ENCODE assay signal across 1 cellular context in the genomic region with DNA sequence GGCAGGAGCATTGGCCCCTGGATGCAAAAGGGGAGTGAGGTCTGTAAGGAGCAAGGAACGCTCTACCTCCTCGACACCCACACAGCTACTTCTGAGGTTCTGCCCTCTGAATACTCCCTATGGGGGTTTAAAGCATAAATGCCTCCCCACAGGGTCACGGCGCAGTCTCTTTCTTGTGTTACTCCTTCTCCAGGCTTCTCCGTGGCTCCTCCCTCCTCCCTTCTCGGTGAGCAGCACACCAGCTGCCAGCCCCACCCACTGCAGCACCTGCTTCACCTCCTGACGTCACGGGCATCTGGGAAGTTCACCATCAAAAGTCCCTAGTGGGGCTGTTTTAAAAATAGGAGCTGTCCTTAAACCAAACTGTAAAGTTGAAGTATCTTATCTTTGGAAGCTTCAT.
TF ChIP-seq lines count a peak whose summit lies in the region.

No MANE protein-coding gene starts in this region.

TF ChIP-seq in K562, 482 proteins besides CTCF, POLR2A, EP300 and RAD21 (continued from another document):
- TF ChIP-seq, protein P1, sequence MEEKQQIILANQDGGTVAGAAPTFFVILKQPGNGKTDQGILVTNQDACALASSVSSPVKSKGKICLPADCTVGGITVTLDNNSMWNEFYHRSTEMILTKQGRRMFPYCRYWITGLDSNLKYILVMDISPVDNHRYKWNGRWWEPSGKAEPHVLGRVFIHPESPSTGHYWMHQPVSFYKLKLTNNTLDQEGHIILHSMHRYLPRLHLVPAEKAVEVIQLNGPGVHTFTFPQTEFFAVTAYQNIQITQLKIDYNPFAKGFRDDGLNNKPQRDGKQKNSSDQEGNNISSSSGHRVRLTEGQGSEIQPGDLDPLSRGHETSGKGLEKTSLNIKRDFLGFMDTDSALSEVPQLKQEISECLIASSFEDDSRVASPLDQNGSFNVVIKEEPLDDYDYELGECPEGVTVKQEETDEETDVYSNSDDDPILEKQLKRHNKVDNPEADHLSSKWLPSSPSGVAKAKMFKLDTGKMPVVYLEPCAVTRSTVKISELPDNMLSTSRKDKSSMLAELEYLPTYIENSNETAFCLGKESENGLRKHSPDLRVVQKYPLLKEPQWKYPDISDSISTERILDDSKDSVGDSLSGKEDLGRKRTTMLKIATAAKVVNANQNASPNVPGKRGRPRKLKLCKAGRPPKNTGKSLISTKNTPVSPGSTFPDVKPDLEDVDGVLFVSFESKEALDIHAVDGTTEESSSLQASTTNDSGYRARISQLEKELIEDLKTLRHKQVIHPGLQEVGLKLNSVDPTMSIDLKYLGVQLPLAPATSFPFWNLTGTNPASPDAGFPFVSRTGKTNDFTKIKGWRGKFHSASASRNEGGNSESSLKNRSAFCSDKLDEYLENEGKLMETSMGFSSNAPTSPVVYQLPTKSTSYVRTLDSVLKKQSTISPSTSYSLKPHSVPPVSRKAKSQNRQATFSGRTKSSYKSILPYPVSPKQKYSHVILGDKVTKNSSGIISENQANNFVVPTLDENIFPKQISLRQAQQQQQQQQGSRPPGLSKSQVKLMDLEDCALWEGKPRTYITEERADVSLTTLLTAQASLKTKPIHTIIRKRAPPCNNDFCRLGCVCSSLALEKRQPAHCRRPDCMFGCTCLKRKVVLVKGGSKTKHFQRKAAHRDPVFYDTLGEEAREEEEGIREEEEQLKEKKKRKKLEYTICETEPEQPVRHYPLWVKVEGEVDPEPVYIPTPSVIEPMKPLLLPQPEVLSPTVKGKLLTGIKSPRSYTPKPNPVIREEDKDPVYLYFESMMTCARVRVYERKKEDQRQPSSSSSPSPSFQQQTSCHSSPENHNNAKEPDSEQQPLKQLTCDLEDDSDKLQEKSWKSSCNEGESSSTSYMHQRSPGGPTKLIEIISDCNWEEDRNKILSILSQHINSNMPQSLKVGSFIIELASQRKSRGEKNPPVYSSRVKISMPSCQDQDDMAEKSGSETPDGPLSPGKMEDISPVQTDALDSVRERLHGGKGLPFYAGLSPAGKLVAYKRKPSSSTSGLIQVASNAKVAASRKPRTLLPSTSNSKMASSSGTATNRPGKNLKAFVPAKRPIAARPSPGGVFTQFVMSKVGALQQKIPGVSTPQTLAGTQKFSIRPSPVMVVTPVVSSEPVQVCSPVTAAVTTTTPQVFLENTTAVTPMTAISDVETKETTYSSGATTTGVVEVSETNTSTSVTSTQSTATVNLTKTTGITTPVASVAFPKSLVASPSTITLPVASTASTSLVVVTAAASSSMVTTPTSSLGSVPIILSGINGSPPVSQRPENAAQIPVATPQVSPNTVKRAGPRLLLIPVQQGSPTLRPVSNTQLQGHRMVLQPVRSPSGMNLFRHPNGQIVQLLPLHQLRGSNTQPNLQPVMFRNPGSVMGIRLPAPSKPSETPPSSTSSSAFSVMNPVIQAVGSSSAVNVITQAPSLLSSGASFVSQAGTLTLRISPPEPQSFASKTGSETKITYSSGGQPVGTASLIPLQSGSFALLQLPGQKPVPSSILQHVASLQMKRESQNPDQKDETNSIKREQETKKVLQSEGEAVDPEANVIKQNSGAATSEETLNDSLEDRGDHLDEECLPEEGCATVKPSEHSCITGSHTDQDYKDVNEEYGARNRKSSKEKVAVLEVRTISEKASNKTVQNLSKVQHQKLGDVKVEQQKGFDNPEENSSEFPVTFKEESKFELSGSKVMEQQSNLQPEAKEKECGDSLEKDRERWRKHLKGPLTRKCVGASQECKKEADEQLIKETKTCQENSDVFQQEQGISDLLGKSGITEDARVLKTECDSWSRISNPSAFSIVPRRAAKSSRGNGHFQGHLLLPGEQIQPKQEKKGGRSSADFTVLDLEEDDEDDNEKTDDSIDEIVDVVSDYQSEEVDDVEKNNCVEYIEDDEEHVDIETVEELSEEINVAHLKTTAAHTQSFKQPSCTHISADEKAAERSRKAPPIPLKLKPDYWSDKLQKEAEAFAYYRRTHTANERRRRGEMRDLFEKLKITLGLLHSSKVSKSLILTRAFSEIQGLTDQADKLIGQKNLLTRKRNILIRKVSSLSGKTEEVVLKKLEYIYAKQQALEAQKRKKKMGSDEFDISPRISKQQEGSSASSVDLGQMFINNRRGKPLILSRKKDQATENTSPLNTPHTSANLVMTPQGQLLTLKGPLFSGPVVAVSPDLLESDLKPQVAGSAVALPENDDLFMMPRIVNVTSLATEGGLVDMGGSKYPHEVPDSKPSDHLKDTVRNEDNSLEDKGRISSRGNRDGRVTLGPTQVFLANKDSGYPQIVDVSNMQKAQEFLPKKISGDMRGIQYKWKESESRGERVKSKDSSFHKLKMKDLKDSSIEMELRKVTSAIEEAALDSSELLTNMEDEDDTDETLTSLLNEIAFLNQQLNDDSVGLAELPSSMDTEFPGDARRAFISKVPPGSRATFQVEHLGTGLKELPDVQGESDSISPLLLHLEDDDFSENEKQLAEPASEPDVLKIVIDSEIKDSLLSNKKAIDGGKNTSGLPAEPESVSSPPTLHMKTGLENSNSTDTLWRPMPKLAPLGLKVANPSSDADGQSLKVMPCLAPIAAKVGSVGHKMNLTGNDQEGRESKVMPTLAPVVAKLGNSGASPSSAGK (IDR thresholded peaks at IDR 0.05): no peak
- TF ChIP-seq ZNF165 (CRISPR knock-in tag; IDR thresholded peaks at IDR 0.05; ENCODE audit: borderline replicate concordance) (no peak), TEAD2 (tag; IDR thresholded peaks at IDR 0.05) (no peak), DEAF1 (CRISPR knock-in tag; IDR thresholded peaks at IDR 0.05) (no peak), CHCHD3 (CRISPR knock-in tag; IDR thresholded peaks at IDR 0.05) (no peak), ZBTB43 (CRISPR knock-in tag; IDR thresholded peaks at IDR 0.05) (no peak)
